Comparison of ENCODE assay signal across 1 cellular context in the genomic region with DNA sequence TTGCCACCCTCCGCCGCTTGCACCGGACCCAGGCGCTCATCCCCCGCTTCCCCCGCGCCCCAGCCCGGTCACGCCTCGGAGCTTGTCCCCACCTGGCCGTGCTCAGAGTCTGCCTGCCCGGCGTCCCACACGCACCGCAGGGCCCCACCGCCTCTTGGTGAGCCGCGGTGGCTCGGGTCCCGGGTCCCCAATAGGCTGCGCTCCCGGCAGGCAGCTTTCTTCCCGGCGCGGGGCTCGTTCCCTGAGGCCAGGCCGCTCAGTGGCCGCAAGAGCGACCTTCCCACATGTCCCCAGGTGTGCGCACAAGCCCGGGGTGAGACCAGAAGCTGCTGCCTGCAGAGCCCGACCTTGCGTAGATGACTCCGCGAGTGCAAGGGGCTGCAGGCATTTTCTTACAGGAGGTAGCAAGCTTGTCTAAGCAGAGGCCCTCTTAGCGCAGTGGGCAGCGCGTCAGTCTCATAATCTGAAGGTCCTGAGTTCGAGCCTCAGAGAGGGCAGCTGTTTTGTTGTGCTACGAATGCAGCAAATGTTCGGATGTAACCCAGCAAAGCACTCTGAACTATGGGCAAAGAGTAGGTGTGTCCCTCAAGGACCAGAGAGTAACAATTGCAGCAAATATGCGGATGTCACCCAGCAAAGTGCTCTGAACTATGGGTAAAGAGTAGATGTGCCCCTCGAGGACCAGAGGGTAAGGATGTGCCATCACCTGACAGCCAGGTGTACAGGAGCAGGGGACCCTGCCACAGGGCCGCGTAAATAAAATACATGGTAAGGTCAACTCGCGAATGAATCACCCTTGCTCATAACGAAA.
TF ChIP-seq lines count a peak whose summit lies in the region.

No MANE protein-coding gene starts in this region.

TF ChIP-seq in HepG2, 621 proteins besides CTCF, POLR2A, EP300 and RAD21 (continued from another document and continues in another):
- TF ChIP-seq, protein P1, sequence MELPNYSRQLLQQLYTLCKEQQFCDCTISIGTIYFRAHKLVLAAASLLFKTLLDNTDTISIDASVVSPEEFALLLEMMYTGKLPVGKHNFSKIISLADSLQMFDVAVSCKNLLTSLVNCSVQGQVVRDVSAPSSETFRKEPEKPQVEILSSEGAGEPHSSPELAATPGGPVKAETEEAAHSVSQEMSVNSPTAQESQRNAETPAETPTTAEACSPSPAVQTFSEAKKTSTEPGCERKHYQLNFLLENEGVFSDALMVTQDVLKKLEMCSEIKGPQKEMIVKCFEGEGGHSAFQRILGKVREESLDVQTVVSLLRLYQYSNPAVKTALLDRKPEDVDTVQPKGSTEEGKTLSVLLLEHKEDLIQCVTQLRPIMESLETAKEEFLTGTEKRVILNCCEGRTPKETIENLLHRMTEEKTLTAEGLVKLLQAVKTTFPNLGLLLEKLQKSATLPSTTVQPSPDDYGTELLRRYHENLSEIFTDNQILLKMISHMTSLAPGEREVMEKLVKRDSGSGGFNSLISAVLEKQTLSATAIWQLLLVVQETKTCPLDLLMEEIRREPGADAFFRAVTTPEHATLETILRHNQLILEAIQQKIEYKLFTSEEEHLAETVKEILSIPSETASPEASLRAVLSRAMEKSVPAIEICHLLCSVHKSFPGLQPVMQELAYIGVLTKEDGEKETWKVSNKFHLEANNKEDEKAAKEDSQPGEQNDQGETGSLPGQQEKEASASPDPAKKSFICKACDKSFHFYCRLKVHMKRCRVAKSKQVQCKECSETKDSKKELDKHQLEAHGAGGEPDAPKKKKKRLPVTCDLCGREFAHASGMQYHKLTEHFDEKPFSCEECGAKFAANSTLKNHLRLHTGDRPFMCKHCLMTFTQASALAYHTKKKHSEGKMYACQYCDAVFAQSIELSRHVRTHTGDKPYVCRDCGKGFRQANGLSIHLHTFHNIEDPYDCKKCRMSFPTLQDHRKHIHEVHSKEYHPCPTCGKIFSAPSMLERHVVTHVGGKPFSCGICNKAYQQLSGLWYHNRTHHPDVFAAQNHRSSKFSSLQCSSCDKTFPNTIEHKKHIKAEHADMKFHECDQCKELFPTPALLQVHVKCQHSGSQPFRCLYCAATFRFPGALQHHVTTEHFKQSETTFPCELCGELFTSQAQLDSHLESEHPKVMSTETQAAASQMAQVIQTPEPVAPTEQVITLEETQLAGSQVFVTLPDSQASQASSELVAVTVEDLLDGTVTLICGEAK (IDR thresholded peaks at IDR 0.05): no peak
- TF ChIP-seq, protein P1 (CRISPR knock-in tag; IDR thresholded peaks at IDR 0.05): peak; percentile 70
- TF ChIP-seq, protein P2, sequence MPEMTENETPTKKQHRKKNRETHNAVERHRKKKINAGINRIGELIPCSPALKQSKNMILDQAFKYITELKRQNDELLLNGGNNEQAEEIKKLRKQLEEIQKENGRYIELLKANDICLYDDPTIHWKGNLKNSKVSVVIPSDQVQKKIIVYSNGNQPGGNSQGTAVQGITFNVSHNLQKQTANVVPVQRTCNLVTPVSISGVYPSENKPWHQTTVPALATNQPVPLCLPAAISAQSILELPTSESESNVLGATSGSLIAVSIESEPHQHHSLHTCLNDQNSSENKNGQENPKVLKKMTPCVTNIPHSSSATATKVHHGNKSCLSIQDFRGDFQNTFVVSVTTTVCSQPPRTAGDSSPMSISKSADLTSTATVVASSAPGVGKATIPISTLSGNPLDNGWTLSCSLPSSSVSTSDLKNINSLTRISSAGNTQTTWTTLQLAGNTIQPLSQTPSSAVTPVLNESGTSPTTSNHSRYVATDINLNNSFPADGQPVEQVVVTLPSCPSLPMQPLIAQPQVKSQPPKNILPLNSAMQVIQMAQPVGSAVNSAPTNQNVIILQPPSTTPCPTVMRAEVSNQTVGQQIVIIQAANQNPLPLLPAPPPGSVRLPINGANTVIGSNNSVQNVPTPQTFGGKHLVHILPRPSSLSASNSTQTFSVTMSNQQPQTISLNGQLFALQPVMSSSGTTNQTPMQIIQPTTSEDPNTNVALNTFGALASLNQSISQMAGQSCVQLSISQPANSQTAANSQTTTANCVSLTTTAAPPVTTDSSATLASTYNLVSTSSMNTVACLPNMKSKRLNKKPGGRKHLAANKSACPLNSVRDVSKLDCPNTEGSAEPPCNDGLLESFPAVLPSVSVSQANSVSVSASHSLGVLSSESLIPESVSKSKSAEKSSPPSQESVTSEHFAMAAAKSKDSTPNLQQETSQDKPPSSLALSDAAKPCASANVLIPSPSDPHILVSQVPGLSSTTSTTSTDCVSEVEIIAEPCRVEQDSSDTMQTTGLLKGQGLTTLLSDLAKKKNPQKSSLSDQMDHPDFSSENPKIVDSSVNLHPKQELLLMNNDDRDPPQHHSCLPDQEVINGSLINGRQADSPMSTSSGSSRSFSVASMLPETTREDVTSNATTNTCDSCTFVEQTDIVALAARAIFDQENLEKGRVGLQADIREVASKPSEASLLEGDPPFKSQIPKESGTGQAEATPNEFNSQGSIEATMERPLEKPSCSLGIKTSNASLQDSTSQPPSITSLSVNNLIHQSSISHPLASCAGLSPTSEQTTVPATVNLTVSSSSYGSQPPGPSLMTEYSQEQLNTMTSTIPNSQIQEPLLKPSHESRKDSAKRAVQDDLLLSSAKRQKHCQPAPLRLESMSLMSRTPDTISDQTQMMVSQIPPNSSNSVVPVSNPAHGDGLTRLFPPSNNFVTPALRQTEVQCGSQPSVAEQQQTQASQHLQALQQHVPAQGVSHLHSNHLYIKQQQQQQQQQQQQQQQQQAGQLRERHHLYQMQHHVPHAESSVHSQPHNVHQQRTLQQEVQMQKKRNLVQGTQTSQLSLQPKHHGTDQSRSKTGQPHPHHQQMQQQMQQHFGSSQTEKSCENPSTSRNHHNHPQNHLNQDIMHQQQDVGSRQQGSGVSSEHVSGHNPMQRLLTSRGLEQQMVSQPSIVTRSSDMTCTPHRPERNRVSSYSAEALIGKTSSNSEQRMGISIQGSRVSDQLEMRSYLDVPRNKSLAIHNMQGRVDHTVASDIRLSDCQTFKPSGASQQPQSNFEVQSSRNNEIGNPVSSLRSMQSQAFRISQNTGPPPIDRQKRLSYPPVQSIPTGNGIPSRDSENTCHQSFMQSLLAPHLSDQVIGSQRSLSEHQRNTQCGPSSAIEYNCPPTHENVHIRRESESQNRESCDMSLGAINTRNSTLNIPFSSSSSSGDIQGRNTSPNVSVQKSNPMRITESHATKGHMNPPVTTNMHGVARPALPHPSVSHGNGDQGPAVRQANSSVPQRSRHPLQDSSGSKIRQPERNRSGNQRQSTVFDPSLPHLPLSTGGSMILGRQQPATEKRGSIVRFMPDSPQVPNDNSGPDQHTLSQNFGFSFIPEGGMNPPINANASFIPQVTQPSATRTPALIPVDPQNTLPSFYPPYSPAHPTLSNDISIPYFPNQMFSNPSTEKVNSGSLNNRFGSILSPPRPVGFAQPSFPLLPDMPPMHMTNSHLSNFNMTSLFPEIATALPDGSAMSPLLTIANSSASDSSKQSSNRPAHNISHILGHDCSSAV (CRISPR knock-in tag; IDR thresholded peaks at IDR 0.05; ENCODE audit: borderline replicate concordance): peak; percentile 25; the same call in 1 of the 2 replicates
- TF ChIP-seq KMT2A (CRISPR knock-in tag; IDR thresholded peaks at IDR 0.05) (peak; percentile 87), HNRNPH1 (optimal IDR thresholded peaks at IDR 0.05; ENCODE audit: low read depth, low read length) (no peak), AKAP8 (CRISPR knock-in tag; IDR thresholded peaks at IDR 0.05) (0 out of 2 replicates have a peak, but pooled peaks have one; percentile 39), ZNF205 (CRISPR knock-in tag; IDR thresholded peaks at IDR 0.05) (peak; percentile 93; the same call in 1 of the 2 replicates), HHEX (CRISPR knock-in tag; IDR thresholded peaks at IDR 0.05) (0 out of 2 replicates have a peak, but pooled peaks have one; percentile 5), JARID2 (CRISPR knock-in tag; IDR thresholded peaks at IDR 0.05; ENCODE audit: insufficient replicate concordance) (peak; percentile 78), ZSCAN20 (CRISPR knock-in tag; IDR thresholded peaks at IDR 0.05; ENCODE audit: borderline replicate concordance) (no peak; the same call in 1 of the 2 replicates), GZF1 (CRISPR knock-in tag; IDR thresholded peaks at IDR 0.05) (peak; percentile 71), KDM4B (CRISPR knock-in tag; IDR thresholded peaks at IDR 0.05) (peak; percentile 97), SMC3 (IDR thresholded peaks at IDR 0.05; ENCODE audit: low read length) (no peak), EHMT2 (IDR thresholded peaks at IDR 0.05; ENCODE audit: borderline replicate concordance, low read depth, low read length) (0 out of 2 replicates have a peak, but pooled peaks have one; percentile 14), NFYB (CRISPR knock-in tag; IDR thresholded peaks at IDR 0.05) (no peak; the same call in 1 of the 2 replicates), ZNF44 (CRISPR knock-in tag; IDR thresholded peaks at IDR 0.05) (peak; percentile 96), MAF1 (CRISPR knock-in tag; IDR thresholded peaks at IDR 0.05; ENCODE audit: borderline replicate concordance) (peak; percentile 100), ZEB1 (IDR thresholded peaks at IDR 0.05; ENCODE audit: insufficient replicate concordance, low read depth) (peak; percentile 100), HIVEP1 (CRISPR knock-in tag; IDR thresholded peaks at IDR 0.05) (peak; percentile 81)
- TF ChIP-seq, protein P3, sequence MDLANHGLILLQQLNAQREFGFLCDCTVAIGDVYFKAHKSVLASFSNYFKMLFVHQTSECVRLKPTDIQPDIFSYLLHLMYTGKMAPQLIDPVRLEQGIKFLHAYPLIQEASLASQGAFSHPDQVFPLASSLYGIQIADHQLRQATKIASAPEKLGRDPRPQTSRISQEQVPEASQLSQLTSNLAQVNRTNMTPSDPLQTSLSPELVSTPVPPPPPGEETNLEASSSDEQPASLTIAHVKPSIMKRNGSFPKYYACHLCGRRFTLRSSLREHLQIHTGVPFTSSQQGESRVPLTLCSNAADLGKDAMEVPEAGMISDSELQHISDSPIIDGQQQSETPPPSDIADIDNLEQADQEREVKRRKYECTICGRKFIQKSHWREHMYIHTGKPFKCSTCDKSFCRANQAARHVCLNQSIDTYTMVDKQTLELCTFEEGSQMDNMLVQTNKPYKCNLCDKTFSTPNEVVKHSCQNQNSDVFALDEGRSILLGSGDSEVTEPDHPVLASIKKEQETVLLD (CRISPR knock-in tag; IDR thresholded peaks at IDR 0.05; ENCODE audit: low read depth): no peak; the same call in 1 of the 2 replicates
- TF ChIP-seq, protein P4, sequence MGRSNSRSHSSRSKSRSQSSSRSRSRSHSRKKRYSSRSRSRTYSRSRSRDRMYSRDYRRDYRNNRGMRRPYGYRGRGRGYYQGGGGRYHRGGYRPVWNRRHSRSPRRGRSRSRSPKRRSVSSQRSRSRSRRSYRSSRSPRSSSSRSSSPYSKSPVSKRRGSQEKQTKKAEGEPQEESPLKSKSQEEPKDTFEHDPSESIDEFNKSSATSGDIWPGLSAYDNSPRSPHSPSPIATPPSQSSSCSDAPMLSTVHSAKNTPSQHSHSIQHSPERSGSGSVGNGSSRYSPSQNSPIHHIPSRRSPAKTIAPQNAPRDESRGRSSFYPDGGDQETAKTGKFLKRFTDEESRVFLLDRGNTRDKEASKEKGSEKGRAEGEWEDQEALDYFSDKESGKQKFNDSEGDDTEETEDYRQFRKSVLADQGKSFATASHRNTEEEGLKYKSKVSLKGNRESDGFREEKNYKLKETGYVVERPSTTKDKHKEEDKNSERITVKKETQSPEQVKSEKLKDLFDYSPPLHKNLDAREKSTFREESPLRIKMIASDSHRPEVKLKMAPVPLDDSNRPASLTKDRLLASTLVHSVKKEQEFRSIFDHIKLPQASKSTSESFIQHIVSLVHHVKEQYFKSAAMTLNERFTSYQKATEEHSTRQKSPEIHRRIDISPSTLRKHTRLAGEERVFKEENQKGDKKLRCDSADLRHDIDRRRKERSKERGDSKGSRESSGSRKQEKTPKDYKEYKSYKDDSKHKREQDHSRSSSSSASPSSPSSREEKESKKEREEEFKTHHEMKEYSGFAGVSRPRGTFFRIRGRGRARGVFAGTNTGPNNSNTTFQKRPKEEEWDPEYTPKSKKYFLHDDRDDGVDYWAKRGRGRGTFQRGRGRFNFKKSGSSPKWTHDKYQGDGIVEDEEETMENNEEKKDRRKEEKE (IDR thresholded peaks at IDR 0.05): no peak
